1 cellular context compared by ENCODE assay signal in the genomic region with DNA sequence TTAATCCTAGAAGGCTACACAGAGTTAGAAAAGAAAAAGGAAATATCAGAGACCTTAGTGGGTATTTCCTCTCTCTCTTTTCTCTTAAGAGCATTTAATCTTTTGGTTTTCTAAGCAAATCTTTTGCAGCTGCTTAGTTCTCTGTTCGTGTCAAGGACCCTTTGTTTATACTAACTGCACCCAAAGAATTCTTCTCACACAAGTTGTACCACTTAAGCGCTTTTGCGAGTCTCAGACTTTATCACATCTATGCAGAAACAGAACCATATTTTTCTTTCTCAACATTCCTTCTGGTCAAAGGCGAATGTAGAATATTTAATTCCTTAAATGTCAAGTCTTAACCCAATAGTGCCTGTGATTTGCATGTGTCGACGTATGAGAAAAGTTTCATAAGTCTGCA.
TF ChIP-seq lines count a peak whose summit lies in the region.

No MANE protein-coding gene starts in this region.

TF ChIP-seq in GM23338, 12 proteins besides CTCF, POLR2A, EP300 and RAD21 (continued from another document):
- TF ChIP-seq, protein P1, sequence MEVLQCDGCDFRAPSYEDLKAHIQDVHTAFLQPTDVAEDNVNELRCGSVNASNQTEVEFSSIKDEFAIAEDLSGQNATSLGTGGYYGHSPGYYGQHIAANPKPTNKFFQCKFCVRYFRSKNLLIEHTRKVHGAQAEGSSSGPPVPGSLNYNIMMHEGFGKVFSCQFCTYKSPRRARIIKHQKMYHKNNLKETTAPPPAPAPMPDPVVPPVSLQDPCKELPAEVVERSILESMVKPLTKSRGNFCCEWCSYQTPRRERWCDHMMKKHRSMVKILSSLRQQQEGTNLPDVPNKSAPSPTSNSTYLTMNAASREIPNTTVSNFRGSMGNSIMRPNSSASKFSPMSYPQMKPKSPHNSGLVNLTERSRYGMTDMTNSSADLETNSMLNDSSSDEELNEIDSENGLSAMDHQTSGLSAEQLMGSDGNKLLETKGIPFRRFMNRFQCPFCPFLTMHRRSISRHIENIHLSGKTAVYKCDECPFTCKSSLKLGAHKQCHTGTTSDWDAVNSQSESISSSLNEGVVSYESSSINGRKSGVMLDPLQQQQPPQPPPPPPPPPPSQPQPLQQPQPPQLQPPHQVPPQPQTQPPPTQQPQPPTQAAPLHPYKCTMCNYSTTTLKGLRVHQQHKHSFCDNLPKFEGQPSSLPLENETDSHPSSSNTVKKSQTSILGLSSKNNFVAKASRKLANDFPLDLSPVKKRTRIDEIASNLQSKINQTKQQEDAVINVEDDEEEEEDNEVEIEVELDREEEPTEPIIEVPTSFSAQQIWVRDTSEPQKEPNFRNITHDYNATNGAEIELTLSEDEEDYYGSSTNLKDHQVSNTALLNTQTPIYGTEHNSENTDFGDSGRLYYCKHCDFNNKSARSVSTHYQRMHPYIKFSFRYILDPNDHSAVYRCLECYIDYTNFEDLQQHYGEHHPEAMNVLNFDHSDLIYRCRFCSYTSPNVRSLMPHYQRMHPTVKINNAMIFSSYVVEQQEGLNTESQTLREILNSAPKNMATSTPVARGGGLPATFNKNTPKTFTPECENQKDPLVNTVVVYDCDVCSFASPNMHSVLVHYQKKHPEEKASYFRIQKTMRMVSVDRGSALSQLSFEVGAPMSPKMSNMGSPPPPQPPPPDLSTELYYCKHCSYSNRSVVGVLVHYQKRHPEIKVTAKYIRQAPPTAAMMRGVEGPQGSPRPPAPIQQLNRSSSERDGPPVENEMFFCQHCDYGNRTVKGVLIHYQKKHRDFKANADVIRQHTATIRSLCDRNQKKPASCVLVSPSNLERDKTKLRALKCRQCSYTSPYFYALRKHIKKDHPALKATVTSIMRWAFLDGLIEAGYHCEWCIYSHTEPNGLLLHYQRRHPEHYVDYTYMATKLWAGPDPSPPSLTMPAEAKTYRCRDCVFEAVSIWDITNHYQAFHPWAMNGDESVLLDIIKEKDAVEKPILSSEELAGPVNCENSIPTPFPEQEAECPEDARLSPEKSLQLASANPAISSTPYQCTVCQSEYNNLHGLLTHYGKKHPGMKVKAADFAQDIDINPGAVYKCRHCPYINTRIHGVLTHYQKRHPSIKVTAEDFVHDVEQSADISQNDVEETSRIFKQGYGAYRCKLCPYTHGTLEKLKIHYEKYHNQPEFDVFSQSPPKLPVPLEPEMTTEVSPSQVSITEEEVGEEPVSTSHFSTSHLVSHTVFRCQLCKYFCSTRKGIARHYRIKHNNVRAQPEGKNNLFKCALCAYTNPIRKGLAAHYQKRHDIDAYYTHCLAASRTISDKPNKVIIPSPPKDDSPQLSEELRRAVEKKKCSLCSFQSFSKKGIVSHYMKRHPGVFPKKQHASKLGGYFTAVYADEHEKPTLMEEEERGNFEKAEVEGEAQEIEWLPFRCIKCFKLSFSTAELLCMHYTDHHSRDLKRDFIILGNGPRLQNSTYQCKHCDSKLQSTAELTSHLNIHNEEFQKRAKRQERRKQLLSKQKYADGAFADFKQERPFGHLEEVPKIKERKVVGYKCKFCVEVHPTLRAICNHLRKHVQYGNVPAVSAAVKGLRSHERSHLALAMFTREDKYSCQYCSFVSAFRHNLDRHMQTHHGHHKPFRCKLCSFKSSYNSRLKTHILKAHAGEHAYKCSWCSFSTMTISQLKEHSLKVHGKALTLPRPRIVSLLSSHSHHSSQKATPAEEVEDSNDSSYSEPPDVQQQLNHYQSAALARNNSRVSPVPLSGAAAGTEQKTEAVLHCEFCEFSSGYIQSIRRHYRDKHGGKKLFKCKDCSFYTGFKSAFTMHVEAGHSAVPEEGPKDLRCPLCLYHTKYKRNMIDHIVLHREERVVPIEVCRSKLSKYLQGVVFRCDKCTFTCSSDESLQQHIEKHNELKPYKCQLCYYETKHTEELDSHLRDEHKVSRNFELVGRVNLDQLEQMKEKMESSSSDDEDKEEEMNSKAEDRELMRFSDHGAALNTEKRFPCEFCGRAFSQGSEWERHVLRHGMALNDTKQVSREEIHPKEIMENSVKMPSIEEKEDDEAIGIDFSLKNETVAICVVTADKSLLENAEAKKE (CRISPR knock-in tag; IDR thresholded peaks at IDR 0.05) = no peak
- TF ChIP-seq ZNF114 (CRISPR knock-in tag; IDR thresholded peaks at IDR 0.05) (no peak), POLR2AphosphoS5 (IDR thresholded peaks at IDR 0.05; ENCODE audit: low read depth) (no peak), NANOG (IDR thresholded peaks at IDR 0.05; ENCODE audit: borderline replicate concordance) (no peak), EZH2phosphoT487 (IDR thresholded peaks at IDR 0.05; ENCODE audit: unreplicated experiment) (no peak), ETS1 (IDR thresholded peaks at IDR 0.05) (no peak), CREB1 (CRISPR knock-in tag; IDR thresholded peaks at IDR 0.05; ENCODE audit: low read depth) (no peak)
- TF ChIP-seq, protein P2, sequence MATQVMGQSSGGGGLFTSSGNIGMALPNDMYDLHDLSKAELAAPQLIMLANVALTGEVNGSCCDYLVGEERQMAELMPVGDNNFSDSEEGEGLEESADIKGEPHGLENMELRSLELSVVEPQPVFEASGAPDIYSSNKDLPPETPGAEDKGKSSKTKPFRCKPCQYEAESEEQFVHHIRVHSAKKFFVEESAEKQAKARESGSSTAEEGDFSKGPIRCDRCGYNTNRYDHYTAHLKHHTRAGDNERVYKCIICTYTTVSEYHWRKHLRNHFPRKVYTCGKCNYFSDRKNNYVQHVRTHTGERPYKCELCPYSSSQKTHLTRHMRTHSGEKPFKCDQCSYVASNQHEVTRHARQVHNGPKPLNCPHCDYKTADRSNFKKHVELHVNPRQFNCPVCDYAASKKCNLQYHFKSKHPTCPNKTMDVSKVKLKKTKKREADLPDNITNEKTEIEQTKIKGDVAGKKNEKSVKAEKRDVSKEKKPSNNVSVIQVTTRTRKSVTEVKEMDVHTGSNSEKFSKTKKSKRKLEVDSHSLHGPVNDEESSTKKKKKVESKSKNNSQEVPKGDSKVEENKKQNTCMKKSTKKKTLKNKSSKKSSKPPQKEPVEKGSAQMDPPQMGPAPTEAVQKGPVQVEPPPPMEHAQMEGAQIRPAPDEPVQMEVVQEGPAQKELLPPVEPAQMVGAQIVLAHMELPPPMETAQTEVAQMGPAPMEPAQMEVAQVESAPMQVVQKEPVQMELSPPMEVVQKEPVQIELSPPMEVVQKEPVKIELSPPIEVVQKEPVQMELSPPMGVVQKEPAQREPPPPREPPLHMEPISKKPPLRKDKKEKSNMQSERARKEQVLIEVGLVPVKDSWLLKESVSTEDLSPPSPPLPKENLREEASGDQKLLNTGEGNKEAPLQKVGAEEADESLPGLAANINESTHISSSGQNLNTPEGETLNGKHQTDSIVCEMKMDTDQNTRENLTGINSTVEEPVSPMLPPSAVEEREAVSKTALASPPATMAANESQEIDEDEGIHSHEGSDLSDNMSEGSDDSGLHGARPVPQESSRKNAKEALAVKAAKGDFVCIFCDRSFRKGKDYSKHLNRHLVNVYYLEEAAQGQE (IDR thresholded peaks at IDR 0.05; ENCODE audit: unreplicated experiment) = no peak
